In genomic region chr17:80755650-80756405, GRCh38 we compare ENCODE assay signal across 12 cellular contexts.
DNase-seq lines count a peak whose midpoint lies in the region; ATAC-seq and TF ChIP-seq lines count a peak whose summit lies in the region.
"Had no signal": no experiment of that assay in that cellular context is flagged by ENCODE, and none has a peak within 500 bp of the region (broad histone marks: within the 10 kb centered on the region; RNA-seq: fewer than 3 reads in every experiment).

No MANE protein-coding gene starts in this region.

- no peak overlapping the region for H3K4me2 ChIP-seq in GM23248 (ENCODE audit: unreplicated experiment)

- H2AFZ ChIP-seq in GM23248, result no peak overlapping the region

- intact Hi-C loops in esophagus squamous epithelium (cut with DNase I), result no loop called here

- ATAC-seq in GM21381 (IDR thresholded peaks at IDR 0.05; ENCODE audit: unreplicated experiment), result no peak
- ATAC-seq in GM21717 (IDR thresholded peaks at IDR 0.05; ENCODE audit: unreplicated experiment), result no peak

- CTCF ChIA-PET in CD8-positive, alpha-beta memory T cell (lab: Charles Lee), result no interaction called here

- H3K9me3 ChIP-seq in CD8-positive, alpha-beta memory T cell (ENCODE audit: low read length), result no peaks in the 10 kb centered on the region
- H3K9me3 ChIP-seq in GM23248 (ENCODE audit: low read depth) (no peaks in the 10 kb centered on the region), esophagus squamous epithelium (no peaks in the 10 kb centered on the region)
- H3K9me3 ChIP-seq: suprapubic skin had no signal

- H3K9me2 ChIP-seq in GM23248 (ENCODE audit: insufficient read depth), result no peaks in the 10 kb centered on the region

- H3K4me3 Mint-ChIP-seq in CD8-positive, alpha-beta memory T cell, result no peak overlapping the region
- H3K4me3 Mint-ChIP-seq: memory B cell had no signal

- H4K20me1 ChIP-seq in GM23248 (ENCODE audit: insufficient read depth), result no peaks in the 10 kb centered on the region

- H3K36me3 ChIP-seq in CD8-positive, alpha-beta memory T cell (ENCODE audit: insufficient read depth, low read length), result no peaks in the 10 kb centered on the region
- 0 out of 2 replicates have a peak, but pooled peaks cover 3% of the 10 kb centered on the region for H3K36me3 ChIP-seq in GM23248 (ENCODE audit: low read depth)
- peaks cover 0 to 42% (median 0%) of the 10 kb centered on the region in 3 donors for H3K36me3 ChIP-seq in esophagus squamous epithelium

- H3K9me3 Mint-ChIP-seq in CD8-positive, alpha-beta memory T cell, result no peaks in the 10 kb centered on the region
- H3K9me3 Mint-ChIP-seq: memory B cell had no signal

- no peak for DNase-seq in CD8-positive, alpha-beta memory T cell
- DNase-seq in GM23248 (peak; percentile 18), islet precursor cell (peak; percentile 55), DMS153 treated with DMSO at 0.1 percent for 48 hours (lab: John Stamatoyannopoulos, UW; ENCODE audit: unreplicated experiment) (no peak), esophagus squamous epithelium (lab: John Stamatoyannopoulos, UW) (no peak)
- DNase-seq: NCI-H1930, SW 1271 had no signal

- peak overlapping the region in 6 of 8 donors; percentile 43 to 73 (median 52) for H3K27ac Mint-ChIP-seq in CD8-positive, alpha-beta memory T cell
- H3K27ac Mint-ChIP-seq: memory B cell had no signal

- no peaks in the 10 kb centered on the region for H3K27me3 Mint-ChIP-seq in CD8-positive, alpha-beta memory T cell
- H3K27me3 Mint-ChIP-seq: memory B cell had no signal

- WGBS in GM23248 (ENCODE audit: low coverage in 1 of 2, low lambda C conversion rate in 2 of 2, missing lambda C conversion rate in 2 of 2), 2 experiments, result 97 to 98% methylated on average over 5 of the region's 5 CpGs
- WGBS in esophagus squamous epithelium, 2 donors, result 95 to 100% methylated on average over 5 of the region's 5 CpGs

- no peaks in the 10 kb centered on the region for H3K79me2 ChIP-seq in GM23248 (ENCODE audit: insufficient read depth)

- no peaks in the 10 kb centered on the region for H3K27me3 ChIP-seq in CD8-positive, alpha-beta memory T cell (ENCODE audit: insufficient read depth, low read length, poor library complexity, severe bottlenecking)
- H3K27me3 ChIP-seq in GM23248 (replicated peaks; ENCODE audit: insufficient read depth), result no peaks in the 10 kb centered on the region
- no peaks in the 10 kb centered on the region for H3K27me3 ChIP-seq in esophagus squamous epithelium
- H3K27me3 ChIP-seq: suprapubic skin had no signal

- in situ Hi-C loops in GM23248 (cut with MboI), result no loop called here

- H3K27ac ChIP-seq in CD8-positive, alpha-beta memory T cell (ENCODE audit: low read depth, low read length), result no peak overlapping the region
- H3K27ac ChIP-seq in GM23248 (no peak overlapping the region), VCaP (no peak overlapping the region), esophagus squamous epithelium (no peak overlapping the region)
- H3K27ac ChIP-seq: suprapubic skin had no signal

- peaks cover 21% of the 10 kb centered on the region for H3F3A ChIP-seq in GM23248 (ENCODE audit: insufficient read depth)

- peaks cover 0 to 44% (median 25%) of the 10 kb centered on the region in 3 donors for H3K36me3 Mint-ChIP-seq in CD8-positive, alpha-beta memory T cell

- H3K9ac ChIP-seq in GM23248, result no peak overlapping the region

- POLR2A ChIA-PET in CD8-positive, alpha-beta memory T cell (lab: Charles Lee), result no interaction called here

- H3K4me1 ChIP-seq in CD8-positive, alpha-beta memory T cell (ENCODE audit: insufficient read depth, low read length), result peaks cover 41% of the 10 kb centered on the region
- H3K4me1 ChIP-seq in GM23248 (ENCODE audit: insufficient read depth), result peaks cover 32% of the 10 kb centered on the region
- peaks cover 4 to 24% (median 7%) of the 10 kb centered on the region in 3 donors for H3K4me1 ChIP-seq in esophagus squamous epithelium

- TF ChIP-seq CTCF in VCaP (conservative IDR thresholded peaks at IDR 0.05) (peak; percentile 16; the same call in 1 of the 2 replicates), esophagus squamous epithelium (IDR thresholded peaks at IDR 0.05) (no peak)

- peaks cover 24 to 41% (median 40%) of the 10 kb centered on the region in 3 donors for H3K4me1 Mint-ChIP-seq in CD8-positive, alpha-beta memory T cell

- no peak for TF ChIP-seq POLR2A in esophagus squamous epithelium (IDR thresholded peaks at IDR 0.05)

- H3K4me3 ChIP-seq in CD8-positive, alpha-beta memory T cell (ENCODE audit: low read length), result no peak overlapping the region
- H3K4me3 ChIP-seq in GM23248 (no peak overlapping the region), esophagus squamous epithelium (no peak overlapping the region)
- H3K4me3 ChIP-seq: suprapubic skin had no signal

Comparison
In these comparisons a context has a peak if more than half of its experiments do, and no peak if none do; other contexts are left out.
1. DNase-seq: peak in GM23248 (single experiment) and islet precursor cell (single experiment); none in CD8-positive, alpha-beta memory T cell (0 of 5), DMS153 treated with DMSO at 0.1 percent for 48 hours (single experiment) and esophagus squamous epithelium (single experiment).